1 cellular context compared by ENCODE assay signal in the genomic region with DNA sequence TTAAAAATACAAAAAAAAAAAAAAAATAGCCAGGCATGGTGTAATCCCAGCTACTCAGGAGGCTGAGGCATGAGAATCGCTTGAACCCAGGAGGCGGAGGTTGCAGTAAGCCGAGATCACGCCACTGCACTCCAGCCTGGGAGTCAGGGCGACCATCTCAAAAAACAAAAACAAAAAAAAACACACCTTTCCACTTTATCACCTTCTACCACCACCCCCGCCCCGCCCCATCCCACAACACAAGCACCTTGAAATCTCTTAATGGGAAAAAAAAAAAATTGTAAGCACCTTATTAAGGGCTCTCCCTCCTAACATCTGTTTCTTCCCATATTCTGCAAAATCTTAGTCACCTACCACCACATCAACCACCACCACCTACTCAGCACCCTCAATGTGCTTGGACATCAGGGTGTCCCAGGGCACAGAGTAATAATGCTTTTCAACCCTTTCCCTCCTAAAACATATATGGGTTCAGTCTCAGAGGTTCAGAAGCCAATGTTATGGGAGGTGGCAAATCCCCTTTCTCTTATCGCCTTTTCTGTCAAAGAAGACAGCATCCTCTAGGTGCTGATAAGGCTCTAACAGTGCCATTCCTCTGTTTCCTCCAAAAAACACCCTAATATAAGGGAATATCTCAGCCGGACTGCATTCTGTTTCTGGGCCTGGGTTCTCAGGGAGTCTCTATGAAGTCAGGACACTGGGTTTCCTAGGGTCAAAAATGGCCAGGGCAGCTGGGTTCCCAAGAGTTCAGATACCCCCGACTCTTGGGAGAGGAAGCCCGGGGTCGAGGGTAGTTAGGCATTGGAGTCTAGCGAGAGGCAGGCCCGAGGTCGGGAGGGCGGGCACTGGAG.
TF ChIP-seq lines count a peak whose summit lies in the region.

No MANE protein-coding gene starts in this region.

TF ChIP-seq in HCT116, 20 proteins besides CTCF, POLR2A, EP300 and RAD21:
- TF ChIP-seq POLR2AphosphoS5 (IDR thresholded peaks at IDR 0.05; ENCODE audit: low read depth, low read length), result no peak
- TF ChIP-seq, protein P1, sequence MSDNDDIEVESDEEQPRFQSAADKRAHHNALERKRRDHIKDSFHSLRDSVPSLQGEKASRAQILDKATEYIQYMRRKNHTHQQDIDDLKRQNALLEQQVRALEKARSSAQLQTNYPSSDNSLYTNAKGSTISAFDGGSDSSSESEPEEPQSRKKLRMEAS (IDR thresholded peaks at IDR 0.05), result no peak
- TF ChIP-seq FOSL1 (IDR thresholded peaks at IDR 0.05; ENCODE audit: low read depth), result no peak
- TF ChIP-seq SP1 (IDR thresholded peaks at IDR 0.05; ENCODE audit: low read depth), result no peak
- TF ChIP-seq EGR1 (IDR thresholded peaks at IDR 0.05; ENCODE audit: low read depth), result no peak
- no peak for TF ChIP-seq JUND (IDR thresholded peaks at IDR 0.05)
- TF ChIP-seq ELF1 (IDR thresholded peaks at IDR 0.05; ENCODE audit: borderline replicate concordance, low read depth), result no peak
- TF ChIP-seq, protein P2, sequence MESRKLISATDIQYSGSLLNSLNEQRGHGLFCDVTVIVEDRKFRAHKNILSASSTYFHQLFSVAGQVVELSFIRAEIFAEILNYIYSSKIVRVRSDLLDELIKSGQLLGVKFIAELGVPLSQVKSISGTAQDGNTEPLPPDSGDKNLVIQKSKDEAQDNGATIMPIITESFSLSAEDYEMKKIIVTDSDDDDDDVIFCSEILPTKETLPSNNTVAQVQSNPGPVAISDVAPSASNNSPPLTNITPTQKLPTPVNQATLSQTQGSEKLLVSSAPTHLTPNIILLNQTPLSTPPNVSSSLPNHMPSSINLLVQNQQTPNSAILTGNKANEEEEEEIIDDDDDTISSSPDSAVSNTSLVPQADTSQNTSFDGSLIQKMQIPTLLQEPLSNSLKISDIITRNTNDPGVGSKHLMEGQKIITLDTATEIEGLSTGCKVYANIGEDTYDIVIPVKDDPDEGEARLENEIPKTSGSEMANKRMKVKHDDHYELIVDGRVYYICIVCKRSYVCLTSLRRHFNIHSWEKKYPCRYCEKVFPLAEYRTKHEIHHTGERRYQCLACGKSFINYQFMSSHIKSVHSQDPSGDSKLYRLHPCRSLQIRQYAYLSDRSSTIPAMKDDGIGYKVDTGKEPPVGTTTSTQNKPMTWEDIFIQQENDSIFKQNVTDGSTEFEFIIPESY (IDR thresholded peaks at IDR 0.05; ENCODE audit: extremely low read depth, insufficient replicate concordance, low read length), result no peak
- no peak for TF ChIP-seq CBX3 (IDR thresholded peaks at IDR 0.05; ENCODE audit: low read depth)
- TF ChIP-seq YY1 (IDR thresholded peaks at IDR 0.05; ENCODE audit: extremely low read depth, insufficient replicate concordance, low read depth, low read length), result no peak
- no peak for TF ChIP-seq SIN3A (IDR thresholded peaks at IDR 0.05; ENCODE audit: low read depth)
- TF ChIP-seq ZNF274 (IDR thresholded peaks at IDR 0.05; ENCODE audit: low read depth, low read length), result no peak
- no peak for TF ChIP-seq CEBPB (IDR thresholded peaks at IDR 0.05; ENCODE audit: low read depth)
- TF ChIP-seq ZFX (IDR thresholded peaks at IDR 0.05), result no peak
